Comparison of ENCODE assay signal across 8 cellular contexts in genomic region chr7:138161600-138162081, GRCh38.
DNase-seq lines count a peak whose midpoint lies in the region; ATAC-seq and TF ChIP-seq lines count a peak whose summit lies in the region.

No MANE protein-coding gene starts in this region.

- peak; percentile 100 for ATAC-seq in HG02870 (IDR thresholded peaks at IDR 0.05; ENCODE audit: unreplicated experiment)
- peak; percentile 96 to 97 for ATAC-seq in activated naive CD4-positive, alpha-beta T cell treated with anti-CD3 and anti-CD28 coated beads, Interleukin-2, amount 50 U/mL, for 72 hours

- H3K4me3 ChIP-seq in cardiac muscle cell = no peak overlapping the region

- H3K4me1 ChIP-seq in cardiac muscle cell (ENCODE audit: low read depth) = no peaks in the 10 kb centered on the region

- H3K9me3 ChIP-seq in cardiac muscle cell (ENCODE audit: low read depth) = no peaks in the 10 kb centered on the region

- H3K36me3 Mint-ChIP-seq in activated naive CD4-positive, alpha-beta T cell treated with anti-CD3 and anti-CD28 coated beads, Interleukin-2, amount 50 U/mL, for 72 hours = peaks cover 14 to 15% of the 10 kb centered on the region in 2 donors

- peak; percentile 57 for DNase-seq in NK-92 treated with Interleukin-12 subunit alpha and Interleukin-12 subunit beta, amount 100 ng/mL, for 24 hours (lab: John Stamatoyannopoulos, UW)
- no peak for DNase-seq in NK-92 (lab: John Stamatoyannopoulos, UW; ENCODE audit: unreplicated experiment)
- DNase-seq in NCI-H128 (lab: John Stamatoyannopoulos, UW; ENCODE audit: unreplicated experiment) = peak; percentile 88
- DNase-seq in SKM-1 (lab: John Stamatoyannopoulos, UW; ENCODE audit: unreplicated experiment) = peak; percentile 84
- peak; percentile 70 to 72 for DNase-seq in activated naive CD4-positive, alpha-beta T cell treated with anti-CD3 and anti-CD28 coated beads, Interleukin-2, amount 50 U/mL, for 72 hours (ENCODE audit: low spot score in 2 of 2)
- peak; percentile 96 to 98 for DNase-seq in cardiac muscle cell (ENCODE audit: low read depth in 1 of 2, low spot score in 1 of 2)
- DNase-seq in retina = peak; percentile 89

- no peak overlapping the region for H3K27ac ChIP-seq in cardiac muscle cell

- peaks cover 10 to 12% of the 10 kb centered on the region in 2 donors for H3K9me3 Mint-ChIP-seq in activated naive CD4-positive, alpha-beta T cell treated with anti-CD3 and anti-CD28 coated beads, Interleukin-2, amount 50 U/mL, for 72 hours

- H3K27me3 ChIP-seq in cardiac muscle cell = no peaks in the 10 kb centered on the region

- peak; percentile 82 for TF ChIP-seq CTCF in cardiac muscle cell (IDR thresholded peaks at IDR 0.05; ENCODE audit: low read depth, low read length)

- H3K27ac Mint-ChIP-seq in activated naive CD4-positive, alpha-beta T cell treated with anti-CD3 and anti-CD28 coated beads, Interleukin-2, amount 50 U/mL, for 72 hours = no peak overlapping the region

- no peaks in the 10 kb centered on the region for H3K36me3 ChIP-seq in cardiac muscle cell
